Comparison of ENCODE assay signal across 16 cellular contexts in genomic region chr12:114404451-114405198, GRCh38. TPM values are rescaled to one million over a fixed set of nuclear protein-coding genes. Genes with fewer than 3 reads are reported as not detected.
DNase-seq lines count a peak whose midpoint lies in the region; ATAC-seq and TF ChIP-seq lines count a peak whose summit lies in the region.
"Had no signal": no experiment of that assay in that cellular context is flagged by ENCODE, and none has a peak within 500 bp of the region (broad histone marks: within the 10 kb centered on the region; RNA-seq: fewer than 3 reads in every experiment).

No MANE protein-coding gene starts in this region.

- no peak overlapping the region for H3K4me3 Mint-ChIP-seq in activated CD8-positive, alpha-beta memory T cell treated with anti-CD3 and anti-CD28 coated beads, Interleukin-2, amount 10 ng/mL, durations not matched to agents 7 days and 5 days
- H3K4me3 Mint-ChIP-seq in glutamatergic neuron (ENCODE audit: unreplicated experiment), result peak overlapping the region; percentile 69
- no peak overlapping the region for H3K4me3 Mint-ChIP-seq in stimulated activated naive B cell treated with anti-CD40 and anti-IgM and Interleukin-4, amounts not matched to agents 10 μg/mL and 1 μg/mL and 100 μg/mL, for 72 hours
- H3K4me3 Mint-ChIP-seq: naive thymus-derived CD8-positive, alpha-beta T cell had no signal

- H3K27me3 Mint-ChIP-seq in activated CD8-positive, alpha-beta memory T cell treated with anti-CD3 and anti-CD28 coated beads, Interleukin-2, amount 10 ng/mL, durations not matched to agents 7 days and 5 days, result peaks cover 96% of the 10 kb centered on the region
- H3K27me3 Mint-ChIP-seq in glutamatergic neuron (ENCODE audit: unreplicated experiment), result peaks cover 61% of the 10 kb centered on the region
- H3K27me3 Mint-ChIP-seq in stimulated activated naive B cell treated with anti-CD40 and anti-IgM and Interleukin-4, amounts not matched to agents 10 μg/mL and 1 μg/mL and 100 μg/mL, for 72 hours, result peaks cover 82 to 98% of the 10 kb centered on the region in 2 donors

- H3K36me3 ChIP-seq in vagina, result no peaks in the 10 kb centered on the region
- H3K36me3 ChIP-seq: SJSA1 had no signal

- DNase-seq in activated CD8-positive, alpha-beta memory T cell treated with anti-CD3 and anti-CD28 coated beads, Interleukin-2, amount 10 ng/mL, durations not matched to agents 7 days and 5 days, result no peak
- DNase-seq in activated CD8-positive, alpha-beta memory T cell treated with anti-CD3 and anti-CD28 coated beads, Interleukin-2, amount 50 U/mL, for 4 hours, result no peak
- DNase-seq in NCI-H69 (lab: John Stamatoyannopoulos, UW) (peak; percentile 31), glutamatergic neuron (no peak), vagina (ENCODE audit: extremely low spot score in 2 of 2) (no peak), anterior cingulate cortex (lab: John Stamatoyannopoulos, UW) (no peak), NCI-H526 (lab: John Stamatoyannopoulos, UW) (no peak)
- DNase-seq in stimulated activated naive B cell treated with anti-CD40 and anti-IgM and Interleukin-4, amounts not matched to agents 10 μg/mL and 1 μg/mL and 100 μg/mL, for 72 hours, result no peak
- DNase-seq: activated CD4-positive, CD25-positive, alpha-beta regulatory T cell treated with anti-CD3 and anti-CD28 coated beads, Interleukin-2, amount 50 U/mL, for 72 hours; AML-193; cerebellar nuclear complex; MV-4-11; naive thymus-derived CD8-positive, alpha-beta T cell; NCI-H774 had no signal

- intact Hi-C loops in vagina (cut with DNase I), result no loop called here

- no peak for ATAC-seq in activated CD8-positive, alpha-beta memory T cell treated with anti-CD3 and anti-CD28 coated beads, Interleukin-2, amount 10 ng/mL, durations not matched to agents 7 days and 5 days
- ATAC-seq in stimulated activated naive B cell treated with anti-CD40 and anti-IgM and Interleukin-4, amounts not matched to agents 10 μg/mL and 1 μg/mL and 100 μg/mL, for 72 hours (replicated peaks), result no peak
- ATAC-seq: naive thymus-derived CD8-positive, alpha-beta T cell had no signal

- H3K36me3 Mint-ChIP-seq in activated CD8-positive, alpha-beta memory T cell treated with anti-CD3 and anti-CD28 coated beads, Interleukin-2, amount 10 ng/mL, durations not matched to agents 7 days and 5 days, result peaks cover 4% of the 10 kb centered on the region
- H3K36me3 Mint-ChIP-seq in glutamatergic neuron (ENCODE audit: unreplicated experiment), result no peaks in the 10 kb centered on the region
- peaks cover 4 to 7% of the 10 kb centered on the region in 2 donors for H3K36me3 Mint-ChIP-seq in stimulated activated naive B cell treated with anti-CD40 and anti-IgM and Interleukin-4, amounts not matched to agents 10 μg/mL and 1 μg/mL and 100 μg/mL, for 72 hours

- peaks cover 21% of the 10 kb centered on the region for H3K4me1 ChIP-seq in vagina
- H3K4me1 ChIP-seq: SJSA1 had no signal

- peaks cover 14% of the 10 kb centered on the region for H3K27me3 ChIP-seq in vagina

- peak overlapping the region; percentile 43 for H3K27ac Mint-ChIP-seq in activated CD8-positive, alpha-beta memory T cell treated with anti-CD3 and anti-CD28 coated beads, Interleukin-2, amount 10 ng/mL, durations not matched to agents 7 days and 5 days
- H3K27ac Mint-ChIP-seq in glutamatergic neuron (ENCODE audit: unreplicated experiment), result peak overlapping the region; percentile 82
- peak overlapping the region; percentile 59 for H3K27ac Mint-ChIP-seq in stimulated activated naive B cell treated with anti-CD40 and anti-IgM and Interleukin-4, amounts not matched to agents 10 μg/mL and 1 μg/mL and 100 μg/mL, for 72 hours
- H3K27ac Mint-ChIP-seq: activated T-helper 2 cell treated with anti-CD3 and anti-CD28 coated beads, Interferon-gamma antibody, Interleukin-2, Interleukin-4, amounts not matched to agents 10 μg/mL and 5 μg/mL and 100 μg/mL, durations not matched to agents 14 hours and 24 hours and 36 hours; naive thymus-derived CD8-positive, alpha-beta T cell had no signal

- no peaks in the 10 kb centered on the region for H3K4me1 Mint-ChIP-seq in activated CD8-positive, alpha-beta memory T cell treated with anti-CD3 and anti-CD28 coated beads, Interleukin-2, amount 10 ng/mL, durations not matched to agents 7 days and 5 days
- peaks cover 12% of the 10 kb centered on the region for H3K4me1 Mint-ChIP-seq in glutamatergic neuron (ENCODE audit: low read depth, unreplicated experiment)
- peaks cover 10 to 33% of the 10 kb centered on the region in 2 donors for H3K4me1 Mint-ChIP-seq in stimulated activated naive B cell treated with anti-CD40 and anti-IgM and Interleukin-4, amounts not matched to agents 10 μg/mL and 1 μg/mL and 100 μg/mL, for 72 hours

- TF ChIP-seq CTCF in glutamatergic neuron (IDR thresholded peaks at IDR 0.05; ENCODE audit: partially characterized antibody, unreplicated experiment), result no peak
- no peak for TF ChIP-seq CTCF in vagina (IDR thresholded peaks at IDR 0.05)

- H3K9me3 Mint-ChIP-seq in activated CD8-positive, alpha-beta memory T cell treated with anti-CD3 and anti-CD28 coated beads, Interleukin-2, amount 10 ng/mL, durations not matched to agents 7 days and 5 days (ENCODE audit: low read depth), result no peaks in the 10 kb centered on the region
- H3K9me3 Mint-ChIP-seq in glutamatergic neuron (ENCODE audit: unreplicated experiment), result peaks cover 23% of the 10 kb centered on the region
- no peaks in the 10 kb centered on the region for H3K9me3 Mint-ChIP-seq in stimulated activated naive B cell treated with anti-CD40 and anti-IgM and Interleukin-4, amounts not matched to agents 10 μg/mL and 1 μg/mL and 100 μg/mL, for 72 hours
- H3K9me3 Mint-ChIP-seq: activated T-helper 2 cell treated with anti-CD3 and anti-CD28 coated beads, Interferon-gamma antibody, Interleukin-2, Interleukin-4, amounts not matched to agents 10 μg/mL and 5 μg/mL and 100 μg/mL, durations not matched to agents 14 hours and 24 hours and 36 hours had no signal

- no peaks in the 10 kb centered on the region for H3K9me3 ChIP-seq in vagina
- H3K9me3 ChIP-seq: SJSA1 had no signal

- no peak overlapping the region for H3K4me3 ChIP-seq in vagina
- H3K4me3 ChIP-seq: SJSA1 had no signal

- no peak for TF ChIP-seq POLR2A in vagina (IDR thresholded peaks at IDR 0.05)

- H3K27ac ChIP-seq in vagina, result no peak overlapping the region
- H3K27ac ChIP-seq: SJSA1 had no signal

- CTCF ChIA-PET in activated CD8-positive, alpha-beta memory T cell treated with anti-CD3 and anti-CD28 coated beads, Interleukin-2, amount 10 ng/mL, durations not matched to agents 7 days and 5 days (lab: Charles Lee), result no interaction called here

RNA-seq across cellular contexts. Expression of gene TBX5, which starts 1.3 kb away (rescaled TPM):
- total RNA-seq in activated CD8-positive, alpha-beta memory T cell treated with anti-CD3 and anti-CD28 coated beads, Interleukin-2, amount 10 ng/mL, durations not matched to agents 7 days and 5 days, result not detected
- total RNA-seq in glutamatergic neuron (ENCODE audit: unreplicated experiment), result not detected
- not detected for total RNA-seq in vagina
- total RNA-seq: activated T-helper 2 cell treated with anti-CD3 and anti-CD28 coated beads, Interferon-gamma antibody, Interleukin-2, Interleukin-4, amounts not matched to agents 10 μg/mL and 5 μg/mL and 100 μg/mL, durations not matched to agents 14 hours and 24 hours and 36 hours; naive thymus-derived CD8-positive, alpha-beta T cell; SJSA1 had no signal
